7 cellular contexts compared by ENCODE assay signal in the genomic region with DNA sequence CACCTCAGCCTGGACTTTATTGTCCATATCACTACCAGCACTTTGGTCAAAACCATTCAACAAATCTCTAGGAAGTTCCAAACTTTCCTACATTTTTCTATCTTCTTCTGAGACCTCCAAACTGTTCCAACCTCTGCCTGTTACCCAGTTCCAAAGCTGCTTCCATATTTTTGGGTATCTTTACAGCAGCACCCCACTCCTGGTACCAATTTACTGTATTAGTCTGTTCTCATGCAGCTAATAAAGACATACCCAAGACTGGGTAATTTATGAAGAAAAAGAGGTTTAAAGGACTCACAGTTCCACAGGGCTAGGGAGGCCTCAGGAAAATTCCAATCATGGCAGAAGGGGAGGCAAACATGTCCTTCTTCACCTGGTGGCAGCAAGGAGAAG. TPM values are rescaled to one million over a fixed set of nuclear protein-coding genes. Genes with fewer than 3 reads are reported as not detected.
A peak's percentile ranks its signal among the peaks of the same experiment; 100 is the strongest.
DNase-seq lines count a peak whose midpoint lies in the region; ATAC-seq and TF ChIP-seq lines count a peak whose summit lies in the region.
"Not testable (repeated sequence)": the region's sequence is repeated elsewhere in the genome, so short reads cannot be mapped to it uniquely, and the experiment has no call there.

No MANE protein-coding gene starts in this region.

- H3K9me3 ChIP-seq in BE2C; RWPE2 (ENCODE audit: severe bottlenecking): not testable (repeated sequence)

- not testable (repeated sequence) for ATAC-seq in RWPE2 (ENCODE audit: low read depth); foreskin keratinocyte

- TF ChIP-seq CTCF in BE2C (IDR thresholded peaks at IDR 0.05; ENCODE audit: low read depth, low read length) (0 out of 2 replicates have a peak, but pooled peaks have one; percentile 4), GM12872 (IDR thresholded peaks at IDR 0.05; ENCODE audit: insufficient read depth, low read depth, low read length) (0 out of 3 replicates have a peak, but pooled peaks have one; percentile 5)
- TF ChIP-seq CTCF in RWPE2 (IDR thresholded peaks at IDR 0.05; ENCODE audit: poor library complexity, severe bottlenecking); MCF 10A (IDR thresholded peaks at IDR 0.05; ENCODE audit: unreplicated experiment); foreskin keratinocyte (conservative IDR thresholded peaks at IDR 0.05): not testable (repeated sequence)

- peaks cover 21% of the 10 kb centered on the region for H3K4me1 Mint-ChIP-seq in MCF 10A (ENCODE audit: insufficient read depth, unreplicated experiment)

- H3K27ac Mint-ChIP-seq in MCF 10A (ENCODE audit: low read depth, unreplicated experiment), result peak overlapping the region; percentile 95

- H3K4me3 ChIP-seq in BE2C (ENCODE audit: low read depth, low read length); RWPE2 (ENCODE audit: severe bottlenecking); skin epidermis: not testable (repeated sequence)

- H3K4me3 Mint-ChIP-seq in MCF 10A (ENCODE audit: unreplicated experiment), result not testable (repeated sequence)

- peak overlapping the region; percentile 99 for H3K27ac ChIP-seq in RWPE2 (ENCODE audit: poor library complexity, severe bottlenecking)
- peak overlapping the region; percentile 99 for H3K27ac ChIP-seq in epithelial cell of prostate
- peak overlapping the region; percentile 95 for H3K27ac ChIP-seq in foreskin keratinocyte
- H3K27ac ChIP-seq in skin epidermis, result peak overlapping the region in 13 of 21 experiments; percentile 3 to 95 (median 86)

- not testable (repeated sequence) for H3K27me3 Mint-ChIP-seq in MCF 10A (ENCODE audit: insufficient read depth, unreplicated experiment)

- H3K36me3 ChIP-seq in BE2C; RWPE2 (ENCODE audit: low read depth): not testable (repeated sequence)

- H3K36me3 Mint-ChIP-seq in MCF 10A (ENCODE audit: insufficient read depth, unreplicated experiment), result not testable (repeated sequence)

- intact Hi-C loops in MCF 10A (cut with micrococcal nuclease), result not testable (repeated sequence)

- H3K27me3 ChIP-seq in BE2C; RWPE2 (ENCODE audit: insufficient read depth, poor library complexity, severe bottlenecking); foreskin keratinocyte: not testable (repeated sequence)

- not testable (repeated sequence) for BruUV-seq in MCF 10A (replicated peaks; lab: Mats Ljungman, UMichigan)

- POLR2A ChIA-PET in MCF 10A (lab: Yijun Ruan, JAX), result interaction anchor here (3.3 to 7.8 kb wide), 3 partner anchors 13 to 45 kb away, joined by 35 to 573 read pairs (median 97); a partner anchor contains a TSS

- H3K9me3 Mint-ChIP-seq in MCF 10A (ENCODE audit: unreplicated experiment), result peaks cover 11% of the 10 kb centered on the region

- CTCF ChIA-PET in MCF 10A (lab: Yijun Ruan, JAX), result not testable (repeated sequence)

- H3K4me1 ChIP-seq in BE2C, result not testable (repeated sequence)
- H3K4me1 ChIP-seq in RWPE2 (ENCODE audit: insufficient read depth, poor library complexity, severe bottlenecking) (peaks cover 33% of the 10 kb centered on the region), foreskin keratinocyte (peaks cover 17% of the 10 kb centered on the region)

- not testable (repeated sequence) for DNase-seq in BE2C; RWPE2 (ENCODE audit: low spot score); MCF 10A (ENCODE audit: unreplicated experiment); epithelial cell of prostate (ENCODE audit: low read depth, low spot score); foreskin keratinocyte

RNA-seq across cellular contexts. Expression of a gene that starts 42.7 kb away (rescaled TPM):
- 23.5 TPM for polyA plus RNA-seq in BE2C (2012; ENCODE audit: insufficient read depth, insufficient read length, low read depth)
- total RNA-seq in MCF 10A (2022), result 158 and 183 TPM in 2 replicates
- 13.6 and 18.4 TPM in 2 replicates for total RNA-seq in foreskin keratinocyte
- 10.1 and 10.9 TPM in 2 replicates for polyA plus RNA-seq in foreskin keratinocyte
